3 cellular contexts compared by ENCODE assay signal in the genomic region with DNA sequence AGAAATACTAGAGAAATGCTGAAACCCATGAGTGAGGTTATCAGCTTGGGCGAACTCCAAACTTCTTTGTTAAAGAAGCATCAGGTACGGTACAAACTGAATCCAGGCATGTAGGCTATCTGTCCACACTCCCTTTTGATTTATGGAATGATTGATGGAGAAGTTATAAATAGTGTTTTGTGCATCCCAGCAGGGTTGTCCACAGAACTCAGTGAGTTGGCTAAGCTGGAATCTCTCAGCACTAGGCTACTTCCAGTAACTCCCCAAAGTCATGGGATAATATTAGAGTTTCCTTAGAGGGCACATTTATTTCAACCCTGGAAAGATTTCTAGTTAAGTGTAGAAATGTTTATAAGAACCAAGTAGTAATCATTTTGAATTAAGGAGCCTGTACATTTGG.
"Had no signal": no experiment of that assay in that cellular context is flagged by ENCODE, and none has a peak within 500 bp of the region (broad histone marks: within the 10 kb centered on the region; RNA-seq: fewer than 3 reads in every experiment).

No MANE protein-coding gene starts in this region.

- H3K4me3 ChIP-seq: GM12878 had no signal

- DNase-seq: GDM1, GF-D8 had no signal

- ATAC-seq: GM12878 had no signal
